In genomic region chr6:3958255-3958654, GRCh38 we compare ENCODE assay signal across 28 cellular contexts.
"Had no signal": no experiment of that assay in that cellular context is flagged by ENCODE, and none has a peak within 500 bp of the region (broad histone marks: within the 10 kb centered on the region; RNA-seq: fewer than 3 reads in every experiment).

No MANE protein-coding gene starts in this region.

- H3K36me3 ChIP-seq: heart left ventricle, left lung, lower lobe of right lung, neural progenitor cell, ovary, right atrium auricular region, spleen, suprapubic skin, thoracic aorta, tibial artery, upper lobe of right lung had no signal

- H3K27ac ChIP-seq: heart left ventricle, left lung, lower lobe of right lung, neural progenitor cell, ovary, right atrium auricular region, skin epidermis, spleen, suprapubic skin, thoracic aorta, tibial artery, upper lobe of right lung had no signal

- H3K4me3 Mint-ChIP-seq: immature natural killer cell; mesothelial cell of epicardium; naive thymus-derived CD4-positive, alpha-beta T cell; natural killer cell treated with Interleukin-12 subunit alpha and Interleukin-12 subunit beta and Interleukin-15 and Interleukin-18, amount 100 ng/mL, for 72 hours; neural progenitor cell; stimulated activated effector memory CD8-positive, alpha-beta T cell treated with anti-CD3 and anti-CD28 coated beads, Interleukin-12 subunit alpha, Interleukin-12 subunit beta, amount 100 ng/mL, for 72 hours; stimulated activated naive CD8-positive, alpha-beta T cell treated with anti-CD3 and anti-CD28 coated beads, Interleukin-15, Interleukin-2, amounts not matched to agents 100 ng/mL and 50 ng/mL, for 24 hours had no signal

- H2AFZ ChIP-seq: neural progenitor cell had no signal

- H3K27ac Mint-ChIP-seq: immature natural killer cell; mesothelial cell of epicardium; naive thymus-derived CD4-positive, alpha-beta T cell; natural killer cell treated with Interleukin-12 subunit alpha and Interleukin-12 subunit beta and Interleukin-15 and Interleukin-18, amount 100 ng/mL, for 72 hours; neural progenitor cell; progenitor cell of endocrine pancreas; stimulated activated effector memory CD8-positive, alpha-beta T cell treated with anti-CD3 and anti-CD28 coated beads, Interleukin-12 subunit alpha, Interleukin-12 subunit beta, amount 100 ng/mL, for 72 hours; stimulated activated naive CD8-positive, alpha-beta T cell treated with anti-CD3 and anti-CD28 coated beads, Interleukin-15, Interleukin-2, amounts not matched to agents 100 ng/mL and 50 ng/mL, for 24 hours had no signal

- H3K4me1 Mint-ChIP-seq: immature natural killer cell; stimulated activated effector memory CD8-positive, alpha-beta T cell treated with anti-CD3 and anti-CD28 coated beads, Interleukin-12 subunit alpha, Interleukin-12 subunit beta, amount 100 ng/mL, for 72 hours had no signal

- H3K4me2 ChIP-seq: neural progenitor cell had no signal

- H3K36me3 Mint-ChIP-seq: neural progenitor cell; stimulated activated effector memory CD8-positive, alpha-beta T cell treated with anti-CD3 and anti-CD28 coated beads, Interleukin-12 subunit alpha, Interleukin-12 subunit beta, amount 100 ng/mL, for 72 hours had no signal

- H3K4me3 ChIP-seq: heart left ventricle, left lung, lower lobe of right lung, mucosa of descending colon, neural progenitor cell, ovary, right atrium auricular region, skin epidermis, spleen, suprapubic skin, thoracic aorta, tibial artery, upper lobe of right lung had no signal

- H3K27me3 ChIP-seq: heart left ventricle, left lung, neural progenitor cell, ovary, right atrium auricular region, suprapubic skin, tibial artery, upper lobe of right lung had no signal

- H3K4me1 ChIP-seq: left lung, lower lobe of right lung, neural progenitor cell, right atrium auricular region, spleen, suprapubic skin, tibial artery, upper lobe of right lung had no signal

- H3K9me3 ChIP-seq: left lung, lower lobe of right lung, mucosa of descending colon, ovary, right atrium auricular region, suprapubic skin, thoracic aorta, tibial artery, upper lobe of right lung had no signal

- DNase-seq: heart left ventricle; hypothalamus; immature natural killer cell; kidney; left colon; left lung; lower lobe of right lung; mesendoderm; mucosa of descending colon; naive thymus-derived CD4-positive, alpha-beta T cell; ovary; spleen; stimulated activated CD4-positive, alpha-beta T cell treated with anti-CD3 and anti-CD28 coated beads, Interleukin-4, amount 100 ng/mL, for 24 hours; stimulated activated naive CD4-positive, alpha-beta T cell; tibial artery; trophoblast cell; upper lobe of right lung had no signal

- H3K9ac ChIP-seq: neural progenitor cell had no signal

- H3K9me3 Mint-ChIP-seq: natural killer cell treated with Interleukin-12 subunit alpha and Interleukin-12 subunit beta and Interleukin-15 and Interleukin-18, amount 100 ng/mL, for 72 hours had no signal

- ATAC-seq: heart left ventricle; left colon; left lung; lower lobe of right lung; mucosa of descending colon; naive thymus-derived CD4-positive, alpha-beta T cell; natural killer cell treated with Interleukin-12 subunit alpha and Interleukin-12 subunit beta and Interleukin-15 and Interleukin-18, amount 100 ng/mL, for 72 hours; sciatic nerve; stimulated activated effector memory CD8-positive, alpha-beta T cell treated with anti-CD3 and anti-CD28 coated beads, Interleukin-12 subunit alpha, Interleukin-12 subunit beta, amount 100 ng/mL, for 72 hours; upper lobe of right lung had no signal
